ENCODE assay signal across 13 cellular contexts in the genomic region with DNA sequence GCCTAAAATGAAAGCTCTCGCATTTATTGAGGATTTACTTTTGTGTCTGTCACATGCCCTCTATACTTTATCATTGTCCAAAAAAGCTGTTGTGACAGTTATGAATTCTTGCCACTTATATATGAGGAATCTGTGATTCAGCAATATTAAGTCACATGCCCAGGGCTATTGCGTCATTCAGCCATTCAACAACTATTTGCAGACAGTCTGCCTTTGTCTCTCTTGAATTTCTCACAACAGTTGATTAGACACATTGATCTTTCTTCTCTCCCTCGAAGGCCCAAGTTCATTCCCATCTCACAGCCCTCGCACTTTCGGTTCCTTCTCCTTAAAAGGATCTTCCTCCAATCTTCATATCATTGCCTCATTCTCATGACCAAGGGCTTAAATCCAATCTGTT.
DNase-seq lines count a peak whose midpoint lies in the region; ATAC-seq, FAIRE-seq and TF ChIP-seq lines count a peak whose summit lies in the region.
"Had no signal": no experiment of that assay in that cellular context is flagged by ENCODE, and none has a peak within 500 bp of the region (broad histone marks: within the 10 kb centered on the region; RNA-seq: fewer than 3 reads in every experiment).

No MANE protein-coding gene starts in this region.

- no peak overlapping the region for H3K14ac ChIP-seq in IMR-90 (replicated peaks; ENCODE audit: low read depth, low read length)

- H4K91ac ChIP-seq in IMR-90 (ENCODE audit: insufficient read depth, low read depth, low read length) = no peak overlapping the region

- H3K79me1 ChIP-seq in IMR-90 (ENCODE audit: low read depth in 1 of 2, low read length in 2 of 2) = no peaks in the 10 kb centered on the region

- no peaks in the 10 kb centered on the region for H3K27me3 ChIP-seq in IMR-90 (ENCODE audit: control insufficient read depth, insufficient read depth, low read length)
- H3K27me3 ChIP-seq in adrenal gland = no peaks in the 10 kb centered on the region
- H3K27me3 ChIP-seq: transverse colon had no signal

- H3K4me1 ChIP-seq in A549 (no peaks in the 10 kb centered on the region), IMR-90 (ENCODE audit: control insufficient read depth, insufficient read depth, low read length) (no peaks in the 10 kb centered on the region), adrenal gland (replicated peaks in 1 of 2) (peaks cover 8 to 20% of the 10 kb centered on the region in 2 donors)
- H3K4me1 ChIP-seq: transverse colon had no signal

- BruUV-seq in IMR-90 (replicated peaks; lab: Mats Ljungman, UMichigan) = no TSS peak

- no peak for FAIRE-seq in A549 (lab: Jason Lieb, UNC)
- FAIRE-seq: GM18507 had no signal

- H4K8ac ChIP-seq in IMR-90 (ENCODE audit: low read depth in 2 of 2, low read length in 2 of 2) = no peak overlapping the region

- DNase-seq in A549 (ENCODE audit: low read depth in 1 of 2, low spot score in 1 of 2) (peak in 1 of 2 experiments; percentile 9), IMR-90 (peak; percentile 1), adrenal gland (peak; percentile 43 to 78 (median 61)), foreskin melanocyte (peak; percentile 97), hippocampal formation (lab: John Stamatoyannopoulos, UW) (no peak), DMS79 (lab: John Stamatoyannopoulos, UW) (no peak), NCI-H748 (lab: John Stamatoyannopoulos, UW; ENCODE audit: unreplicated experiment) (no peak), DMS153 treated with DMSO at 0.1 percent for 48 hours (lab: John Stamatoyannopoulos, UW; ENCODE audit: unreplicated experiment) (no peak)
- DNase-seq: activated naive CD4-positive, alpha-beta T cell treated with anti-CD3 and anti-CD28 coated beads for 36 hours; DMS79 treated with DMSO at 0.1 percent for 48 hours; transverse colon had no signal

- H3K4me2 ChIP-seq in A549 (no peak overlapping the region), IMR-90 (ENCODE audit: low read depth, low read length) (no peak overlapping the region)

- H2AFZ ChIP-seq in IMR-90 (replicated peaks; ENCODE audit: low read length, poor library complexity) = no peak overlapping the region

- CTCF ChIA-PET in A549 (lab: Yijun Ruan, JAX) = no interaction called here
- CTCF ChIA-PET in IMR-90 (lab: Yijun Ruan, JAX) = no interaction called here

- no peaks in the 10 kb centered on the region for H3K36me3 ChIP-seq in IMR-90 (ENCODE audit: control insufficient read depth, insufficient read depth, low read length)
- H3K36me3 ChIP-seq in adrenal gland (replicated peaks in 1 of 2) = no peaks in the 10 kb centered on the region
- H3K36me3 ChIP-seq: transverse colon had no signal

- H3K4ac ChIP-seq in IMR-90 (ENCODE audit: low read depth, low read length) = no peak overlapping the region

- no peak for TF ChIP-seq RAD21 in A549 (conservative IDR thresholded peaks at IDR 0.05 in 1 of 2, IDR thresholded peaks at IDR 0.05 in 1 of 2)
- TF ChIP-seq RAD21 in IMR-90 (IDR thresholded peaks at IDR 0.05; ENCODE audit: low read length) = no peak

- TF ChIP-seq POLR2A in A549 (IDR thresholded peaks at IDR 0.05; ENCODE audit: low read length) (no peak), IMR-90 (IDR thresholded peaks at IDR 0.05; ENCODE audit: low read depth, low read length) (no peak), adrenal gland (IDR thresholded peaks at IDR 0.05) (no peak)

- dilution Hi-C loops in IMR-90 (cut with HindIII; ENCODE audit: low sequenced_read_pairs, unreplicated experiment) = no loop called here

- H2BK15ac ChIP-seq in IMR-90 (ENCODE audit: low read depth, low read length) = no peak overlapping the region

- no peaks in the 10 kb centered on the region for H4K20me1 ChIP-seq in IMR-90 (ENCODE audit: insufficient read depth, low read length)

- TF ChIP-seq EP300 in A549 (IDR thresholded peaks at IDR 0.05) = no peak

- H2BK5ac ChIP-seq in IMR-90 (ENCODE audit: low read depth, low read length, poor library complexity, severe bottlenecking) = no peak overlapping the region

- H2AK5ac ChIP-seq in IMR-90 (ENCODE audit: low read depth, low read length) = no peak overlapping the region

- H3K18ac ChIP-seq in IMR-90 (ENCODE audit: low read depth, low read length) = no peak overlapping the region

- H2AK9ac ChIP-seq in IMR-90 (replicated peaks; ENCODE audit: low read depth, low read length, poor library complexity) = no peak overlapping the region

- H3K9me1 ChIP-seq in IMR-90 (ENCODE audit: insufficient read depth, low read length) = no peaks in the 10 kb centered on the region

- H4K5ac ChIP-seq in IMR-90 (ENCODE audit: low read depth, low read length) = no peak overlapping the region

- H3K4me3 ChIP-seq in A549 (no peak overlapping the region), IMR-90 (ENCODE audit: insufficient read depth, low read depth, low read length) (no peak overlapping the region), adrenal gland (no peak overlapping the region)
- H3K4me3 ChIP-seq: coronary artery, transverse colon had no signal

- no peak overlapping the region for H3K56ac ChIP-seq in IMR-90 (ENCODE audit: extremely low read depth, insufficient read depth, low read length)

- 42% methylated on average over 5 of the region's 5 CpGs for WGBS in A549 (ENCODE audit: missing lambda C conversion rate)
- WGBS in IMR-90 (ENCODE audit: extremely low coverage in 2 of 2, insufficient read length in 1 of 2), 2 experiments = 40% methylated on average over 1 of the region's 5 CpGs; no CpG with 5 or more reads in 1 of the 2 experiments
- WGBS in adrenal gland, 4 donors = 42 to 58% (median 53%) methylated on average over 5 of the region's 5 CpGs

- no peak overlapping the region for H3K9ac ChIP-seq in IMR-90 (ENCODE audit: low read depth, low read length)

- H2BK20ac ChIP-seq in IMR-90 (ENCODE audit: low read depth, low read length) = no peak overlapping the region

- no peak overlapping the region for H2BK120ac ChIP-seq in IMR-90 (ENCODE audit: low read depth, low read length)

- H3K9me3 ChIP-seq in A549 = no peaks in the 10 kb centered on the region
- H3K9me3 ChIP-seq in IMR-90 (ENCODE audit: control insufficient read depth, insufficient read depth, low read length) = no peaks in the 10 kb centered on the region; the same call in 1 of the 2 replicates
- H3K9me3 ChIP-seq in adrenal gland (replicated peaks in 1 of 3) = no peaks in the 10 kb centered on the region
- H3K9me3 ChIP-seq: transverse colon had no signal

- intact Hi-C loops in IMR-90 (cut with micrococcal nuclease) = no loop called here
- intact Hi-C loops in adrenal gland (cut with DNase I) = no loop called here

- no peak overlapping the region for H3K27ac ChIP-seq in A549
- no peak overlapping the region for H3K27ac ChIP-seq in IMR-90 (ENCODE audit: insufficient read depth, low read length)
- H3K27ac ChIP-seq in adrenal gland = peak overlapping the region in 4 of 5 donors; percentile 60 to 75 (median 67)
- H3K27ac ChIP-seq: coronary artery, transverse colon had no signal

- no peak for TF ChIP-seq CTCF in A549 (IDR thresholded peaks at IDR 0.05)
- TF ChIP-seq CTCF in IMR-90 (conservative IDR thresholded peaks at IDR 0.05; ENCODE audit: low read depth, low read length) = no peak
- TF ChIP-seq CTCF in adrenal gland (IDR thresholded peaks at IDR 0.05) = no peak

- in situ Hi-C loops in IMR-90 (cut with MboI; ENCODE audit: low sequenced_read_pairs) = no loop called here

- no peak overlapping the region for H3K23ac ChIP-seq in IMR-90 (ENCODE audit: low read depth, low read length)

- ATAC-seq in A549 (no peak), IMR-90 (ENCODE audit: low read depth) (no peak)

- POLR2A ChIA-PET in A549 (lab: Yijun Ruan, JAX) = no interaction called here
- POLR2A ChIA-PET in IMR-90 (lab: Charles Lee; ENCODE audit: unreplicated experiment) = no interaction called here

TF ChIP-seq in A549, 52 proteins besides CTCF, POLR2A, EP300 and RAD21:
- TF ChIP-seq CEBPB (IDR thresholded peaks at IDR 0.05) = peak in 1 of 2 experiments; percentile 34; a peak in 1 of 4 replicates
- TF ChIP-seq MAFK (IDR thresholded peaks at IDR 0.05; ENCODE audit: partially characterized antibody) = peak; percentile 13
- TF ChIP-seq EHMT2 (IDR thresholded peaks at IDR 0.05; ENCODE audit: low read depth) = no peak

TF ChIP-seq in IMR-90, 13 proteins besides CTCF, POLR2A, EP300 and RAD21:
- TF ChIP-seq USF2 (IDR thresholded peaks at IDR 0.05; ENCODE audit: low read depth, low read length) (no peak), CEBPB (IDR thresholded peaks at IDR 0.05; ENCODE audit: low read depth, low read length) (peak; percentile 71)

Comparison
In these comparisons a context has a peak if more than half of its experiments do, and no peak if none do; other contexts are left out.
1. DNase-seq: peak in IMR-90 (single experiment), adrenal gland (7 of 7) and foreskin melanocyte (single experiment); none in hippocampal formation (0 of 2), DMS79 (single experiment), NCI-H748 (single experiment) and DMS153 treated with DMSO at 0.1 percent for 48 hours (single experiment).
2. H3K27ac ChIP-seq: peak in adrenal gland (4 of 5); none in A549 (0 of 2) and IMR-90 (single experiment).